8 cellular contexts compared by ENCODE assay signal in genomic region chr15:34584321-34584668, GRCh38. TPM values are rescaled to one million over a fixed set of nuclear protein-coding genes. Genes with fewer than 3 reads are reported as not detected.
DNase-seq lines count a peak whose midpoint lies in the region; ATAC-seq and TF ChIP-seq lines count a peak whose summit lies in the region.

No MANE protein-coding gene starts in this region.

- H2AK5ac ChIP-seq in mesenchymal stem cell (ENCODE audit: low read length, severe bottlenecking) = no peak overlapping the region

- no peak overlapping the region for H2BK15ac ChIP-seq in mesenchymal stem cell (ENCODE audit: low read depth, poor library complexity, severe bottlenecking)

- peaks cover 0 to 50% (median 18%) of the 10 kb centered on the region in 9 donors for H3K4me1 ChIP-seq in heart right ventricle
- H3K4me1 ChIP-seq in ascending aorta = peaks cover 7 to 19% of the 10 kb centered on the region in 2 donors
- peaks cover 16% of the 10 kb centered on the region for H3K4me1 ChIP-seq in mesenchymal stem cell (ENCODE audit: control insufficient read depth, insufficient read depth, low read depth, low read length)
- no peaks in the 10 kb centered on the region for H3K4me1 ChIP-seq in urinary bladder (ENCODE audit: insufficient read depth)

- peak overlapping the region in 1 of 2 experiments; percentile 42 for H3K23ac ChIP-seq in mesenchymal stem cell (ENCODE audit: low read length in 2 of 2)

- peak overlapping the region; percentile 89 for H3K4me2 ChIP-seq in mesenchymal stem cell (ENCODE audit: low read length, poor library complexity, severe bottlenecking)

- intact Hi-C loops in heart right ventricle (cut with DNase I) (loop anchor here in 6 of 10 donors (10.0 kb wide), 6 partner anchors 59 to 519 kb away; partner anchors contain the start of genes LPCAT4 (in 1 of the 6), NOP10 (in 1 of the 6) and NUTM1 (in 1 of the 6)), cardiac septum (cut with DNase I) (loop anchor here (5.0 kb wide), 1 partner anchor 147 kb away; the partner anchor contains the start of gene GOLGA8A), ascending aorta (cut with DNase I) (loop anchor here (5.0 kb wide), 1 partner anchor 357 kb away; the partner anchor contains the start of gene EMC4)

- peak overlapping the region; percentile 83 for H3K9ac ChIP-seq in mesenchymal stem cell (ENCODE audit: low read length)

- H3K9me3 ChIP-seq in heart right ventricle (no peaks in the 10 kb centered on the region), ascending aorta (no peaks in the 10 kb centered on the region), mesenchymal stem cell (ENCODE audit: control insufficient read depth, low read length) (no peaks in the 10 kb centered on the region)

- H4K91ac ChIP-seq in mesenchymal stem cell (ENCODE audit: low read length) = no peak overlapping the region

- peaks cover 0 to 34% (median 10%) of the 10 kb centered on the region in 7 donors for H3K27me3 ChIP-seq in heart right ventricle
- H3K27me3 ChIP-seq in ascending aorta = no peaks in the 10 kb centered on the region
- H3K27me3 ChIP-seq in mesenchymal stem cell (ENCODE audit: control insufficient read depth in 1 of 2, insufficient read depth in 1 of 2, low read length in 2 of 2) = peaks cover 0 to 6% of the 10 kb centered on the region in 2 experiments

- no peak overlapping the region for H2BK120ac ChIP-seq in mesenchymal stem cell (ENCODE audit: low read depth, low read length)

- H3K36me3 ChIP-seq in heart right ventricle = no peaks in the 10 kb centered on the region
- no peaks in the 10 kb centered on the region for H3K36me3 ChIP-seq in ascending aorta
- H3K36me3 ChIP-seq in mesenchymal stem cell (ENCODE audit: control insufficient read depth in 1 of 2, insufficient read depth in 2 of 2, low read depth in 1 of 2, low read length in 2 of 2) = no peaks in the 10 kb centered on the region
- H3K36me3 ChIP-seq in urinary bladder (ENCODE audit: insufficient read depth) = no peaks in the 10 kb centered on the region

- no peak overlapping the region for H2BK12ac ChIP-seq in mesenchymal stem cell (ENCODE audit: low read length in 2 of 2)

- TF ChIP-seq CTCF in heart right ventricle (IDR thresholded peaks at IDR 0.05) (no peak), ascending aorta (IDR thresholded peaks at IDR 0.05) (no peak)

- H3K18ac ChIP-seq in mesenchymal stem cell (ENCODE audit: low read depth in 1 of 2, low read length in 2 of 2) = no peak overlapping the region

- H3K4ac ChIP-seq in mesenchymal stem cell (ENCODE audit: low read depth in 1 of 2, low read length in 2 of 2) = no peak overlapping the region

- DNase-seq in heart right ventricle (no peak), cardiac septum (ENCODE audit: low spot score) (no peak), ascending aorta (ENCODE audit: low spot score in 2 of 2) (no peak), mesenchymal stem cell (no peak), LoVo (ENCODE audit: low spot score) (no peak)

- H3K14ac ChIP-seq in mesenchymal stem cell (ENCODE audit: low read length in 2 of 2) = no peak overlapping the region

- 42 to 48% methylated on average over 13 of the region's 13 CpGs for WGBS in heart right ventricle, 2 donors
- 63% methylated on average over 12 of the region's 13 CpGs for WGBS in mesenchymal stem cell
- 39% methylated on average over 13 of the region's 13 CpGs for whole genome bisulfite sequencing in urinary bladder

- ATAC-seq in heart right ventricle (no peak), HG03378 (IDR thresholded peaks at IDR 0.05; ENCODE audit: unreplicated experiment) (no peak), GM18517 (IDR thresholded peaks at IDR 0.05; ENCODE audit: unreplicated experiment) (no peak)

- H2BK5ac ChIP-seq in mesenchymal stem cell (ENCODE audit: low read depth, low read length, poor library complexity, severe bottlenecking) = no peak overlapping the region

- peak overlapping the region in 1 of 10 donors; percentile 68 for H3K27ac ChIP-seq in heart right ventricle
- no peak overlapping the region for H3K27ac ChIP-seq in ascending aorta
- no peak overlapping the region for H3K27ac ChIP-seq in mesenchymal stem cell (ENCODE audit: low read length, poor library complexity, severe bottlenecking)
- no peak overlapping the region for H3K27ac ChIP-seq in urinary bladder (ENCODE audit: low read depth)

- peaks cover 20% of the 10 kb centered on the region for H3K79me1 ChIP-seq in mesenchymal stem cell (replicated peaks; ENCODE audit: low read length, poor library complexity, severe bottlenecking)

- no peak overlapping the region for H2AFZ ChIP-seq in mesenchymal stem cell (ENCODE audit: low read depth, low read length)

- no peak overlapping the region for H4K8ac ChIP-seq in mesenchymal stem cell (ENCODE audit: low read length)

- H3K4me3 ChIP-seq in heart right ventricle (peak overlapping the region in 9 of 10 donors; percentile 44 to 90 (median 78)), ascending aorta (peak overlapping the region; percentile 92 to 93), mesenchymal stem cell (ENCODE audit: insufficient read depth in 1 of 2, low read depth in 1 of 2, low read length in 2 of 2) (peak overlapping the region; percentile 83 to 90), urinary bladder (ENCODE audit: low read depth, low read length) (peak overlapping the region; percentile 98)

RNA-seq across cellular contexts. Expression of gene GOLGA8B, which starts 0.8 kb away (rescaled TPM):
- total RNA-seq in heart right ventricle (10 to 100 TPM; 10.7 to 36.6 (median 21.4) TPM), cardiac septum (36.9 TPM), ascending aorta (31.3 TPM), urinary bladder (24.2 TPM)
- polyA plus RNA-seq in heart right ventricle (10 to 100 TPM in 1 of 2 donors, 1 to 10 TPM in 1; 4.0 to 80.6 TPM), urinary bladder (8.3 TPM)
- polyA plus RNA-seq in mesenchymal stem cell (2013, experiment 1 of 2) = 11.8 TPM
- polyA plus RNA-seq in mesenchymal stem cell (2013, experiment 2 of 2) = 10.6 TPM
